In genomic region chr12:24838531-24838950, GRCh38 we compare ENCODE assay signal across 8 cellular contexts.
DNase-seq lines count a peak whose midpoint lies in the region; ATAC-seq lines count a peak whose summit lies in the region.

No MANE protein-coding gene starts in this region.

- ATAC-seq in GM19395 (IDR thresholded peaks at IDR 0.05; ENCODE audit: unreplicated experiment): peak; percentile 63
- peak; percentile 58 for ATAC-seq in HG03354 (IDR thresholded peaks at IDR 0.05; ENCODE audit: poor library complexity, severe bottlenecking, unreplicated experiment)
- peak; percentile 4 to 43 for ATAC-seq in activated naive CD4-positive, alpha-beta T cell treated with anti-CD3 and anti-CD28 coated beads, Interleukin-2, amount 50 U/mL, for 72 hours

- no peaks in the 10 kb centered on the region for H3K9me3 Mint-ChIP-seq in activated naive CD4-positive, alpha-beta T cell treated with anti-CD3 and anti-CD28 coated beads, Interleukin-2, amount 50 U/mL, for 72 hours

- H3K27ac Mint-ChIP-seq in activated naive CD4-positive, alpha-beta T cell treated with anti-CD3 and anti-CD28 coated beads, Interleukin-2, amount 50 U/mL, for 72 hours: peak overlapping the region; percentile 84 to 96

- peak; percentile 74 to 82 for DNase-seq in AML-193 (lab: John Stamatoyannopoulos, UW)
- peak in 1 of 2 donors; percentile 41 for DNase-seq in activated naive CD4-positive, alpha-beta T cell treated with anti-CD3 and anti-CD28 coated beads, Interleukin-2, amount 50 U/mL, for 72 hours (ENCODE audit: low spot score in 2 of 2)
- DNase-seq in mucosa of gallbladder (ENCODE audit: low spot score): peak; percentile 48
- no peak for DNase-seq in NCI-H446 (lab: John Stamatoyannopoulos, UW)
- DNase-seq in putamen (ENCODE audit: low spot score): no peak
- no peak for DNase-seq in SHP77 treated with DMSO at 0.1 percent for 48 hours (lab: John Stamatoyannopoulos, UW)

- H3K36me3 Mint-ChIP-seq in activated naive CD4-positive, alpha-beta T cell treated with anti-CD3 and anti-CD28 coated beads, Interleukin-2, amount 50 U/mL, for 72 hours: peaks cover 0 to 31% of the 10 kb centered on the region in 2 donors

Comparison
In these comparisons a context has a peak if more than half of its experiments do, and no peak if none do; other contexts are left out.
1. DNase-seq: peak in AML-193 (2 of 2) and mucosa of gallbladder (single experiment); none in NCI-H446 (0 of 2), putamen (single experiment) and SHP77 treated with DMSO at 0.1 percent for 48 hours (single experiment).
2. Peak in every context shown above with its lines, with median percentiles within 50 percentile points of each other: ATAC-seq.